Comparison of ENCODE assay signal across 8 cellular contexts in genomic region chrX:49199906-49200771, GRCh38. TPM values are rescaled to one million over a fixed set of nuclear protein-coding genes. Genes with fewer than 3 reads are reported as not detected.
DNase-seq lines count a peak whose midpoint lies in the region; ATAC-seq and TF ChIP-seq lines count a peak whose summit lies in the region.

Gene SYP, minus strand, starts transcription at chrX:49200193. Its CDS starts 7 bp downstream, at chrX:49200186.

- POLR2A ChIA-PET in T-cell (lab: Charles Lee): interaction anchor here in 1 of 2 donors (0.8 kb wide), 1 partner anchor 69 kb away, joined by 3 read pairs; the partner anchor contains the start of gene PPP1R3F

- H3K36me3 ChIP-seq in urinary bladder (ENCODE audit: insufficient read depth): no peaks in the 10 kb centered on the region

- ATAC-seq in HG02610 (IDR thresholded peaks at IDR 0.05; ENCODE audit: unreplicated experiment) (peak; percentile 91), T-cell (replicated peaks in 1 of 4) (peak; percentile 96 to 99 (median 98)), left ventricle myocardium superior (peak; percentile 97)

- no peaks in the 10 kb centered on the region for H3K4me1 ChIP-seq in urinary bladder (ENCODE audit: insufficient read depth)

- H3K4me3 Mint-ChIP-seq in T-cell: peak within 1 kb of the TSS; percentile 11 to 60 (median 51)

- under 1% methylated on average over 59 of the region's 61 CpGs for WGBS in urinary bladder

- no peaks in the 10 kb centered on the region for H3K9me3 Mint-ChIP-seq in T-cell

- CTCF ChIA-PET in T-cell (lab: Charles Lee): no interaction called here

- H3K27ac Mint-ChIP-seq in T-cell: peak within 1 kb of the TSS; percentile 74 to 81

- H3K27me3 Mint-ChIP-seq in T-cell: peaks cover 0 to 5% of the 10 kb centered on the region in 2 donors

- peaks cover 8 to 20% (median 17%) of the 10 kb centered on the region in 3 donors for H3K4me1 Mint-ChIP-seq in T-cell

- no peak for TF ChIP-seq CTCF in GM12875 (IDR thresholded peaks at IDR 0.05; ENCODE audit: borderline replicate concordance, insufficient read depth, low read depth, low read length)

- peaks cover 7% of the 10 kb centered on the region for H3K36me3 Mint-ChIP-seq in T-cell

- intact Hi-C loops in left ventricle myocardium superior (cut with micrococcal nuclease): no loop called here

- peak; percentile 85 for DNase-seq in NCI-H1092 (lab: John Stamatoyannopoulos, UW)
- peak; percentile 71 to 88 (median 82) for DNase-seq in T-cell
- peak; percentile 74 for DNase-seq in amniotic epithelial cell (ENCODE audit: low read depth)
- peak; percentile 94 for DNase-seq in left ventricle myocardium superior
- peak; percentile 45 for DNase-seq in pulmonary artery endothelial cell (ENCODE audit: low read depth, low spot score)

- H3K4me3 ChIP-seq in GM12875 (ENCODE audit: low read depth, low read length): peak within 1 kb of the TSS; percentile 34
- H3K4me3 ChIP-seq in urinary bladder (ENCODE audit: low read depth, low read length): peak within 1 kb of the TSS; percentile 10

- no peak within 1 kb of the TSS for H3K27ac ChIP-seq in urinary bladder (ENCODE audit: low read depth)

RNA-seq across cellular contexts. Expression of gene SYP, which starts in this region (rescaled TPM):
- total RNA-seq in T-cell (under 1 TPM; 0.53 to 0.89 (median 0.70) TPM), left ventricle myocardium superior (1.5 TPM), pulmonary artery endothelial cell (0.13 and 0.14 TPM in 2 replicates), urinary bladder (4.7 TPM)
- polyA plus RNA-seq in urinary bladder: 8.3 TPM

Comparison
In these comparisons a context has a peak if more than half of its experiments do, and no peak if none do; other contexts are left out.
1. Peak in DNase-seq and ATAC-seq in T-cell; RNA of the gene not detected or under 1 TPM.
2. Peak in DNase-seq in pulmonary artery endothelial cell; RNA of the gene not detected or under 1 TPM.